Comparison of ENCODE assay signal across 1 cellular context in the genomic region with DNA sequence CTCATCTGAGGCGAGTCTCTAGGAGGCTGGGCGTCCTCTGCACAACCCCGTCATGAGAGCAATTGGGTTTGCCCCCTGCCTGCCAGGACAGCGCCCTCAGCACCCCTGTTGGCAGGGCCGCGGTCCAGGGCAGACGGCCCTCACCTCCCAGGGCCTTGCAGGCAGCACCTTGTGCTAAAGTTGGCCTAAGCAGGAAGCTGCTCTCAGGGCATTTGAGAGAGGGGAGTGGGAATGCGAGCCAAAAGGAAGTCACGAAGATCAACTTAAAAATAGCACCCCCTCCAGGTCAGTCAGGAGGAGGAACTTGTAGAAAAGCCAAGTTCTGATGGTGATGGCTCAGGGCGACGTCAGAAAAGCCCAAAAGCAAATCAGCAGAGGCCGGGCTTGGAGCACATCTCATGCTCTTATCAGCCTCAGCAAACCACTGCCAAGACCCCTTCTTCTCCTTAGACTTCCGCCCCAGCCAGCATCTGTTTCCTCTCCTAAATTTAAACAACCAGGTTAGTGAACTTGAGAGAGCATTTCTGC.
TF ChIP-seq lines count a peak whose summit lies in the region.

No MANE protein-coding gene starts in this region.

TF ChIP-seq in endothelial cell of umbilical vein, 7 proteins besides CTCF, POLR2A, EP300 and RAD21 (continued from another document):
- TF ChIP-seq, protein P1, sequence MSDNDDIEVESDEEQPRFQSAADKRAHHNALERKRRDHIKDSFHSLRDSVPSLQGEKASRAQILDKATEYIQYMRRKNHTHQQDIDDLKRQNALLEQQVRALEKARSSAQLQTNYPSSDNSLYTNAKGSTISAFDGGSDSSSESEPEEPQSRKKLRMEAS (IDR thresholded peaks at IDR 0.05; ENCODE audit: insufficient read depth, insufficient read length) = no peak
